23 cellular contexts compared by ENCODE assay signal in the genomic region with DNA sequence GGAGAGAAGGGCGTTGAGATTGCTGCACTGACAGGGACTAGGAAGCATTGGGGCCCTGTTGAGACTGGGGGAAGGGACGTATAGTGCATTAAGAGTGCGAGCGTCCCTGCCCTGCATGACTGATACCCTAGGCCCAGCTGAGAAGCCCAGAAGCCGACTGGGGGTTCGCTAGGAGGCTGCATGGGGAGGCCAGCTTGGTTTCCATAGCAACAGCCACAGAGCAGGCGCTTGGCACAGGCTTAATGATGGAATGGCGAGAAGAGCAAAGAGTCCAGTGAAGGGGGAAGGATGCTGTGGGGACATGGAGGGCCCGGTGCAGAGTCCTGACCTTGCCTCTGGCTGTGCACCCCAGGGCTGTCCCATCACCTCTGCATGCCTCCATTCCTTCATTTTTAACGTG.
"Had no signal": no experiment of that assay in that cellular context is flagged by ENCODE, and none has a peak within 500 bp of the region (broad histone marks: within the 10 kb centered on the region; RNA-seq: fewer than 3 reads in every experiment).

No MANE protein-coding gene starts in this region.

- DNase-seq: activated CD4-positive, alpha-beta T cell treated with anti-CD3 and anti-CD28 coated beads, Interleukin-2, amount 10 ng/mL, durations not matched to agents 24 days and 14 days; activated CD8-positive, alpha-beta T cell treated with anti-CD3 and anti-CD28 coated beads for 36 hours; activated naive CD4-positive, alpha-beta T cell; activated naive CD8-positive, alpha-beta T cell treated with anti-CD3 and anti-CD28 coated beads, Interleukin-2, amount 10 ng/mL, durations not matched to agents 7 days and 5 days; activated T-cell treated with anti-CD3 and anti-CD28 coated beads, Interleukin-2, amount 50 U/mL, for 1 hour; central memory CD4-positive, alpha-beta T cell; effector CD4-positive, alpha-beta T cell; left lung; mammary epithelial cell; ovary; psoas muscle; small intestine; stimulated activated CD4-positive, alpha-beta T cell treated with anti-CD3 and anti-CD28 coated beads, Interleukin-15, amount 100 ng/mL, for 24 hours; stimulated activated CD4-positive, alpha-beta T cell treated with anti-CD3 and anti-CD28 coated beads, Interleukin-4, amount 100 ng/mL, for 1 hour; stimulated activated naive CD8-positive, alpha-beta T cell treated with anti-CD3 and anti-CD28 coated beads, Interleukin-15, amount 100 ng/mL, for 72 hours; transverse colon; uterus had no signal

- FAIRE-seq: frontal cortex, keratinocyte, small intestine had no signal

- H3K4me1 ChIP-seq: right lobe of liver, uterus had no signal

- H3K27me3 ChIP-seq: ovary, right lobe of liver, transverse colon, uterus had no signal

- H3K36me3 ChIP-seq: left lung, ovary, right lobe of liver, suprapubic skin, transverse colon, uterus had no signal

- H3K9me3 ChIP-seq: left lung, ovary, psoas muscle, right lobe of liver, suprapubic skin, transverse colon, uterus had no signal

- H3K4me3 ChIP-seq: coronary artery, left lung, ovary, psoas muscle, right lobe of liver, suprapubic skin, transverse colon, uterus had no signal

- H3K27ac ChIP-seq: coronary artery, left lung, ovary, psoas muscle, right lobe of liver, suprapubic skin, transverse colon, uterus had no signal

- ATAC-seq: activated CD8-positive, alpha-beta T cell treated with anti-CD3 and anti-CD28 coated beads for 36 hours; activated T-helper 17 cell treated with anti-CD3 and anti-CD28 coated beads, Interleukin-2, amount 50 U/mL, for 72 hours; left lung; psoas muscle; right lobe of liver; stimulated activated naive CD8-positive, alpha-beta T cell treated with anti-CD3 and anti-CD28 coated beads, Interleukin-15, amount 100 ng/mL, for 72 hours had no signal
